ENCODE assay signal across 11 cellular contexts in the genomic region with DNA sequence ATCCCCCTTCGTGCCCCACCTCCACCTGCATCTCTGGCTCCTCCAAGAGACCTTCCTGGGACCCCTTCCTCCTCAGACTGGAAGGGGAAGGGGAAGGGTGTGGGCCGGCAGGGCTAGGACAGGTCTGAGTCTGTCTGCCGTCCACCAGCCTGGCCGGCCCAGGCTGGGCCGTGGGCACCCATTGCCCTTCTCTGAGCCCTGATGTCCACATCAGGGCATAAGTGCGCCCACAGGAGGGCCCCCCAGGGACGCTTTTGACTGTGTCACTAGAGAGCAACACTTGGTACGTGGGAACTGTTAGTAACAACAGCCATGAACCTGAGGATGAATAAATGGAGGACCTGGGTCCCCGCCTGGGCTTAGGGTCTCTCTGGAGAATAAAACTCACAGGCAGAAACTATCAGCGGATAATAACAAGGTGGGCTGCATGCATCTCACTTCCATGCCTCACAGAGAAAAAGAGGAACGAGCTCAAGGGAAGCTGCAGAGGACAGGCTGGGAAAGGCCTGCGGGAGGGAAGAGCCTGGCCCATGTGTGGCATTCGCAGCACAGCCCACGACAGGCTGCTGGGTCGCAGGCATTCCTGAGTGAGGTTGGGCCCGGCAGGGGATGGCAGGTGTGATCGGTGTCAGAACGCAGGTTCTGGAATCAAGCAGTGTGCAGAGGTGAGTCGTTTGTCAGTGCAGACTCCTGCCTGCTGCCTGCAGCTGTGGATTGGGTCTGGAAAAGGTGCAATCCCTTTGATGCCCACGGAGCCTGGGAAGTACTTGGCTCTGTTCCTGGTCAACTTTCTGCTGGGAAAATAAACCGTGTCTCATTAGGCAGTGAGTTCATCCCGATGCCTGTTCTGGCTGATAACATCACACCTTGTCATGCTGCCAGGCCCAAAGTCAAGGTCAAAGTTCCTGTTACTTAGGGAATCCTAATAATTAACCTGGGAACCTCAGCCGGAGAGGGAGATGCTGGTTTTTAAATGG.
DNase-seq lines count a peak whose midpoint lies in the region; ATAC-seq and TF ChIP-seq lines count a peak whose summit lies in the region.
"Had no signal": no experiment of that assay in that cellular context is flagged by ENCODE, and none has a peak within 500 bp of the region (broad histone marks: within the 10 kb centered on the region; RNA-seq: fewer than 3 reads in every experiment).

No MANE protein-coding gene starts in this region.

- no peak for ATAC-seq in stimulated activated naive B cell treated with anti-CD40 and anti-IgM and Interleukin-4, amounts not matched to agents 10 μg/mL and 1 μg/mL and 100 μg/mL, for 72 hours (replicated peaks)
- ATAC-seq in left lung: no peak

- peaks cover 12% of the 10 kb centered on the region for H3K4me1 ChIP-seq in hepatocyte (ENCODE audit: insufficient read depth)
- no peaks in the 10 kb centered on the region for H3K4me1 ChIP-seq in left lung

- H3K27me3 ChIP-seq in hepatocyte (no peaks in the 10 kb centered on the region), left lung (peaks cover 0 to 10% of the 10 kb centered on the region in 2 donors)

- H3K27me3 Mint-ChIP-seq in stimulated activated naive B cell treated with anti-CD40 and anti-IgM and Interleukin-4, amounts not matched to agents 10 μg/mL and 1 μg/mL and 100 μg/mL, for 72 hours: no peaks in the 10 kb centered on the region
- H3K27me3 Mint-ChIP-seq: central memory CD8-positive, alpha-beta T cell had no signal

- no peaks in the 10 kb centered on the region for H4K20me1 ChIP-seq in hepatocyte (ENCODE audit: insufficient read depth, poor library complexity, severe bottlenecking)

- no peak for TF ChIP-seq CTCF in hepatocyte (IDR thresholded peaks at IDR 0.05; ENCODE audit: poor library complexity)
- TF ChIP-seq CTCF in left lung (IDR thresholded peaks at IDR 0.05): no peak

- peak overlapping the region; percentile 10 for H3K27ac Mint-ChIP-seq in stimulated activated naive B cell treated with anti-CD40 and anti-IgM and Interleukin-4, amounts not matched to agents 10 μg/mL and 1 μg/mL and 100 μg/mL, for 72 hours

- H3K4me3 ChIP-seq in hepatocyte (no peak overlapping the region), left lung (no peak overlapping the region)

- H3K9me2 ChIP-seq in hepatocyte (replicated peaks; ENCODE audit: insufficient read depth): no peaks in the 10 kb centered on the region

- intact Hi-C loops in left lung (cut with DNase I): no loop called here

- no peaks in the 10 kb centered on the region for H3K9me3 Mint-ChIP-seq in stimulated activated naive B cell treated with anti-CD40 and anti-IgM and Interleukin-4, amounts not matched to agents 10 μg/mL and 1 μg/mL and 100 μg/mL, for 72 hours
- H3K9me3 Mint-ChIP-seq: central memory CD8-positive, alpha-beta T cell had no signal

- peak overlapping the region; percentile 19 for H3K4me2 ChIP-seq in hepatocyte

- H3K4me3 Mint-ChIP-seq in stimulated activated naive B cell treated with anti-CD40 and anti-IgM and Interleukin-4, amounts not matched to agents 10 μg/mL and 1 μg/mL and 100 μg/mL, for 72 hours: no peak overlapping the region
- H3K4me3 Mint-ChIP-seq: central memory CD8-positive, alpha-beta T cell had no signal

- H2AFZ ChIP-seq in hepatocyte: no peak overlapping the region

- H3K9me3 ChIP-seq in hepatocyte (ENCODE audit: low read depth): no peaks in the 10 kb centered on the region
- H3K9me3 ChIP-seq in left lung: no peaks in the 10 kb centered on the region

- H3K79me2 ChIP-seq in hepatocyte: no peaks in the 10 kb centered on the region

- DNase-seq in HT-29 (ENCODE audit: low spot score) (peak; percentile 78), RPMI7951 (ENCODE audit: low read depth) (peak; percentile 17), hepatocyte (ENCODE audit: low spot score) (peak; percentile 73), amniotic stem cell (lab: John Stamatoyannopoulos, UW) (no peak), cerebellum (ENCODE audit: low spot score) (no peak), left lung (no peak)
- no peak for DNase-seq in stimulated activated naive B cell treated with anti-CD40 and anti-IgM and Interleukin-4, amounts not matched to agents 10 μg/mL and 1 μg/mL and 100 μg/mL, for 72 hours
- DNase-seq: activated T-cell treated with anti-CD3 and anti-CD28 coated beads, Interleukin-2, amount 50 U/mL, for 1 hour; EL; stimulated activated naive CD4-positive, alpha-beta T cell had no signal

- peaks cover 20 to 26% of the 10 kb centered on the region in 2 donors for H3K4me1 Mint-ChIP-seq in stimulated activated naive B cell treated with anti-CD40 and anti-IgM and Interleukin-4, amounts not matched to agents 10 μg/mL and 1 μg/mL and 100 μg/mL, for 72 hours
- H3K4me1 Mint-ChIP-seq: central memory CD8-positive, alpha-beta T cell had no signal

- H3K36me3 ChIP-seq in hepatocyte (replicated peaks; ENCODE audit: insufficient read depth, low read depth) (no peaks in the 10 kb centered on the region), left lung (no peaks in the 10 kb centered on the region)

- H3K27ac ChIP-seq in hepatocyte (peak overlapping the region; percentile 75), left lung (no peak overlapping the region)

- WGBS in hepatocyte (ENCODE audit: low lambda C conversion rate, missing lambda C conversion rate): 49% methylated on average over 23 of the region's 23 CpGs

- peaks cover 18 to 39% of the 10 kb centered on the region in 2 donors for H3K36me3 Mint-ChIP-seq in stimulated activated naive B cell treated with anti-CD40 and anti-IgM and Interleukin-4, amounts not matched to agents 10 μg/mL and 1 μg/mL and 100 μg/mL, for 72 hours

Comparison
In these comparisons a context has a peak if more than half of its experiments do, and no peak if none do; other contexts are left out.
1. DNase-seq: peak in HT-29 (single experiment), RPMI7951 (single experiment) and hepatocyte (single experiment); none in stimulated activated naive B cell treated with anti-CD40 and anti-IgM and Interleukin-4, amounts not matched to agents 10 μg/mL and 1 μg/mL and 100 μg/mL, for 72 hours (single experiment), amniotic stem cell (single experiment), cerebellum (single experiment) and left lung (0 of 2).